ENCODE assay signal across 17 cellular contexts in genomic region chr22:21030621-21031544, GRCh38. TPM values are rescaled to one million over a fixed set of nuclear protein-coding genes. Genes with fewer than 3 reads are reported as not detected.
"Had no signal": no experiment of that assay in that cellular context is flagged by ENCODE, and none has a peak within 500 bp of the region (broad histone marks: within the 10 kb centered on the region; RNA-seq: fewer than 3 reads in every experiment).

No MANE protein-coding gene starts in this region.

- H3K4me3 ChIP-seq: SJSA1, uterus had no signal

- H3K36me3 Mint-ChIP-seq: activated naive CD4-positive, alpha-beta T cell treated with anti-CD3 and anti-CD28 coated beads, Interleukin-2, amount 10 ng/mL, durations not matched to agents 7 days and 5 days had no signal

- DNase-seq: activated CD4-positive, alpha-beta T cell treated with anti-CD3 and anti-CD28 coated beads, Interleukin-2, amount 50 U/mL, for 1 hour; activated naive CD4-positive, alpha-beta T cell treated with anti-CD3 and anti-CD28 coated beads, Interleukin-2, amount 10 ng/mL, durations not matched to agents 7 days and 5 days; effector CD4-positive, alpha-beta T cell; hypothalamus; kidney glomerular epithelial cell; nucleus accumbens; stimulated activated CD4-positive, alpha-beta T cell treated with anti-CD3 and anti-CD28 coated beads, Interleukin-15, amount 100 ng/mL, for 24 hours; stimulated activated CD4-positive, alpha-beta T cell treated with anti-CD3 and anti-CD28 coated beads, Interleukin-4, amount 100 ng/mL, for 24 hours; stimulated activated naive CD8-positive, alpha-beta T cell treated with anti-CD3 and anti-CD28 coated beads, Interleukin-15, amount 100 ng/mL, for 72 hours; uterus had no signal

- H3K27ac Mint-ChIP-seq: activated naive CD4-positive, alpha-beta T cell treated with anti-CD3 and anti-CD28 coated beads, Interleukin-2, amount 10 ng/mL, durations not matched to agents 7 days and 5 days; activated T-helper 2 cell treated with anti-CD3 and anti-CD28 coated beads, Interferon-gamma antibody, Interleukin-2, Interleukin-4, amounts not matched to agents 10 μg/mL and 5 μg/mL and 100 μg/mL, durations not matched to agents 14 hours and 24 hours and 36 hours had no signal

- H3K9me3 Mint-ChIP-seq: activated naive CD4-positive, alpha-beta T cell treated with anti-CD3 and anti-CD28 coated beads, Interleukin-2, amount 10 ng/mL, durations not matched to agents 7 days and 5 days; activated T-helper 2 cell treated with anti-CD3 and anti-CD28 coated beads, Interferon-gamma antibody, Interleukin-2, Interleukin-4, amounts not matched to agents 10 μg/mL and 5 μg/mL and 100 μg/mL, durations not matched to agents 14 hours and 24 hours and 36 hours; stimulated activated naive CD8-positive, alpha-beta T cell treated with anti-CD3 and anti-CD28 coated beads, Interleukin-15, amount 100 ng/mL, for 72 hours had no signal

- H3K4me3 Mint-ChIP-seq: activated naive CD4-positive, alpha-beta T cell treated with anti-CD3 and anti-CD28 coated beads, Interleukin-2, amount 10 ng/mL, durations not matched to agents 7 days and 5 days had no signal

RNA-seq across cellular contexts. Expression of gene SLC7A4, which starts 1.5 kb away (rescaled TPM):
- total RNA-seq: pulmonary artery endothelial cell; SJSA1; T-helper 1 cell treated with Interleukin-12 subunit alpha and Interleukin-12 subunit beta and Interleukin-4 antibody, amounts not matched to agents 30 ng/mL and 1 ng/mL, for 36 hours had no signal

RNA-seq across cellular contexts. Expression of gene LRRC74B, which starts 14.9 kb away (rescaled TPM):
- total RNA-seq: activated T-helper 2 cell treated with anti-CD3 and anti-CD28 coated beads, Interferon-gamma antibody, Interleukin-2, Interleukin-4, amounts not matched to agents 10 μg/mL and 5 μg/mL and 100 μg/mL, durations not matched to agents 14 hours and 24 hours and 36 hours; liver; mesenteric fat pad; pulmonary artery endothelial cell; SJSA1; T-helper 1 cell treated with Interleukin-12 subunit alpha and Interleukin-12 subunit beta and Interleukin-4 antibody, amounts not matched to agents 30 ng/mL and 1 ng/mL, for 36 hours; thoracic aorta had no signal
- polyA plus RNA-seq: liver had no signal
